Comparison of ENCODE assay signal across 1 cellular context in the genomic region with DNA sequence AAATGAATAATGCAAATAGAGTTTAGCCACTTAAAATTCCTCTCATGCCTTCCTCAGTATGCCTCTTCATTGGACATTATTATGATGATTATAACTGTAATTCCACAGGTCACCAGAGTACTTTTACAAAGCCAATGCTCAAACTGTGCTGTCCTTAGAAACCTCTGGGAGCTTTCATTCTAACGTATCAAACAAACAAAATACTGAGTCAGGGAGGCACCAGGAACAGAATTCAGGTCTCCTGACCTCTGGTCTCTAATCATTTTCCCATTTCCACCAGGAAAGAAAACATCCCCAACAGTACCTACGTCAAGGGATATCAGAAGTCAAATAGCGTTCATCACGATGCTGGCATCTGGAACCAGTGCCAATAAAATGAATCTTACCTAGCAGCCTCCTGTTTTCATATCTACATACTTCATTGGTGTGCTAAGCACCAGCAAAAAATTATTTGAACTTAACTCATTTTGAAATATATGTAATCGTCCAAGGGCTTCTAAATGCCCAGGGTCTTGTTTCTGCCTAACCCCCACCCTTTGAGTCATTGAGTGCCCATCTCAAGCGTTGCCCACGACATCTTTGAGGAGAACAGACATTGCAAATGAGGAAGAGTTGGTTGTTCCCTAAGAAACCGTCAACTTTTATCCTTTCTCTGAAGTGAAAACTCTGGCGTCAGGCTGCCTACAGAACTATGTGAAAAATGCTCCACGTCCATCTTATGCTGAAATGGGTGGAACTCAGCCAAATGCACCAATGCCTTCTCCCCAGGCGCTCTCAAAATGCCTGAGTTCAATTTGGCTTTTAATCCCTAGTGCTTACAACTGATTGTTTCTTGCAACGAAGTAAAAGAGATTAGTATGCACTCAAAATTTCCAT.
TF ChIP-seq lines count a peak whose summit lies in the region.

No MANE protein-coding gene starts in this region.

TF ChIP-seq in H1, 55 proteins besides CTCF, POLR2A, EP300 and RAD21:
- 0 out of 4 replicates have a peak, but pooled peaks of 1 of the 2 experiments have one; percentile 8 for TF ChIP-seq HDAC2 (IDR thresholded peaks at IDR 0.05; ENCODE audit: borderline replicate concordance in 1 of 2, low read depth in 2 of 2, low read length in 2 of 2)
- 0 out of 2 replicates have a peak, but pooled peaks have one; percentile 27 for TF ChIP-seq TEAD4 (IDR thresholded peaks at IDR 0.05; ENCODE audit: low read depth, low read length)
- no peak for TF ChIP-seq POLR2AphosphoS5 (IDR thresholded peaks at IDR 0.05; ENCODE audit: low read depth, low read length)
- no peak for TF ChIP-seq USF2 (IDR thresholded peaks at IDR 0.05; ENCODE audit: low read length)
TF ChIP-seq in H1: peak in this region for 2.
